ENCODE assay signal across 27 cellular contexts in genomic region chr5:139691275-139691629, GRCh38. TPM values are rescaled to one million over a fixed set of nuclear protein-coding genes. Genes with fewer than 3 reads are reported as not detected.
DNase-seq lines count a peak whose midpoint lies in the region; ATAC-seq, FAIRE-seq and TF ChIP-seq lines count a peak whose summit lies in the region.
"Had no signal": no experiment of that assay in that cellular context is flagged by ENCODE, and none has a peak within 500 bp of the region (broad histone marks: within the 10 kb centered on the region; RNA-seq: fewer than 3 reads in every experiment).

No MANE protein-coding gene starts in this region.

- H3K4me3 ChIP-seq in Caco-2 (ENCODE audit: low read depth, low read length), result no peak overlapping the region
- no peak overlapping the region for H3K4me3 ChIP-seq in K562
- H3K4me3 ChIP-seq in esophagus squamous epithelium, result no peak overlapping the region
- H3K4me3 ChIP-seq: psoas muscle, SJSA1 had no signal

- in situ Hi-C loops in K562 (cut with MboI), result no loop called here

- no peak for TF ChIP-seq EP300 in K562 (IDR thresholded peaks at IDR 0.05; ENCODE audit: low read length)

- H3K79me2 ChIP-seq in K562 (ENCODE audit: control insufficient read depth, insufficient read depth, low read length), result peaks cover 1% of the 10 kb centered on the region; the same call in 2 of the 3 replicates

- H3K4me2 ChIP-seq in K562 (ENCODE audit: insufficient read depth, low read length), result no peak overlapping the region

- TF ChIP-seq POLR2A in K562 (conservative IDR thresholded peaks at IDR 0.05) (no peak), esophagus squamous epithelium (IDR thresholded peaks at IDR 0.05) (no peak)

- peak overlapping the region; percentile 29; the same call in 1 of the 3 replicates for H3K27ac ChIP-seq in K562 (ENCODE audit: extremely low read depth, low read depth, low read length)
- no peak overlapping the region for H3K27ac ChIP-seq in esophagus squamous epithelium
- H3K27ac ChIP-seq: SJSA1 had no signal

- H3K4me3 Mint-ChIP-seq in Caco-2 (ENCODE audit: unreplicated experiment) (no peak overlapping the region), nephron (no peak overlapping the region)
- no peak overlapping the region for H3K4me3 Mint-ChIP-seq in stimulated activated naive B cell treated with anti-CD40 and anti-IgM and Interleukin-4, amounts not matched to agents 10 μg/mL and 1 μg/mL and 100 μg/mL, for 72 hours
- H3K4me3 Mint-ChIP-seq: CD4-positive, alpha-beta T cell; naive thymus-derived CD4-positive, alpha-beta T cell; T-helper 1 cell treated with Interleukin-12 subunit alpha and Interleukin-12 subunit beta and Interleukin-4 antibody, amounts not matched to agents 30 μg/mL and 1 μg/mL, for 36 hours had no signal

- H3K4me1 Mint-ChIP-seq in Caco-2 (ENCODE audit: low read depth, unreplicated experiment), result peaks cover 13% of the 10 kb centered on the region
- peaks cover 69% of the 10 kb centered on the region for H3K4me1 Mint-ChIP-seq in nephron
- peaks cover 34 to 64% of the 10 kb centered on the region in 2 donors for H3K4me1 Mint-ChIP-seq in stimulated activated naive B cell treated with anti-CD40 and anti-IgM and Interleukin-4, amounts not matched to agents 10 μg/mL and 1 μg/mL and 100 μg/mL, for 72 hours

- 73% methylated on average over 1 of the region's 1 CpG for WGBS in K562 (ENCODE audit: insufficient coverage, low coverage, missing lambda C conversion rate)
- WGBS in esophagus squamous epithelium, 2 donors, result 71% methylated on average over 1 of the region's 1 CpG; no CpG with 5 or more reads in 1 of the 2 donors

- no peaks in the 10 kb centered on the region for H4K20me1 ChIP-seq in K562 (replicated peaks; ENCODE audit: control insufficient read depth, insufficient read depth, low read length)

- H3K4me1 ChIP-seq in Caco-2 (peaks cover 24% of the 10 kb centered on the region), K562 (replicated peaks in 1 of 2; ENCODE audit: control insufficient read depth in 2 of 2, insufficient read depth in 2 of 2, low read length in 2 of 2) (peaks cover 46 to 59% of the 10 kb centered on the region in 2 experiments), esophagus squamous epithelium (peaks cover 12 to 50% (median 16%) of the 10 kb centered on the region in 3 donors)

- TF ChIP-seq CTCF in Caco-2 (IDR thresholded peaks at IDR 0.05; ENCODE audit: insufficient read depth in 1 of 2, low read depth in 1 of 2, low read length in 1 of 2, severe bottlenecking in 1 of 2, unreplicated experiment in 1 of 2) (no peak), K562 (IDR thresholded peaks at IDR 0.05 in 2 of 3, conservative IDR thresholded peaks at IDR 0.05 in 1 of 3; ENCODE audit: insufficient read depth in 2 of 3, low read depth in 1 of 3, low read length in 3 of 3) (no peak), nephron (IDR thresholded peaks at IDR 0.05; ENCODE audit: unreplicated experiment in 3 of 3) (no peak), esophagus squamous epithelium (IDR thresholded peaks at IDR 0.05) (no peak)

- H3K27me3 ChIP-seq in Caco-2 (replicated peaks; ENCODE audit: control insufficient read depth, insufficient read depth, low read length) (no peaks in the 10 kb centered on the region), K562 (ENCODE audit: control insufficient read depth in 2 of 2, insufficient read depth in 2 of 2, low read length in 2 of 2) (no peaks in the 10 kb centered on the region; a peak in 1 of 5 replicates), esophagus squamous epithelium (no peaks in the 10 kb centered on the region)
- H3K27me3 ChIP-seq: SJSA1 had no signal

- no peak for FAIRE-seq in K562 (lab: Jason Lieb, UNC)
- FAIRE-seq: frontal cortex, keratinocyte had no signal

- intact Hi-C loops in Caco-2 (cut with micrococcal nuclease; ENCODE audit: unreplicated experiment) (no loop called here), K562 (cut with micrococcal nuclease) (loop anchor here (2.0 to 10.0 kb wide), 4 partner anchors 22 to 269 kb away; partner anchors contain the start of gene UBE2D2), esophagus squamous epithelium (cut with DNase I) (no loop called here)

- TF ChIP-seq RAD21 in K562 (CRISPR knock-in tag; conservative IDR thresholded peaks at IDR 0.05 in 1 of 2, IDR thresholded peaks at IDR 0.05 in 1 of 2), result no peak

- peak overlapping the region; percentile 79 for H3K27ac Mint-ChIP-seq in Caco-2 (ENCODE audit: unreplicated experiment)
- peak overlapping the region; percentile 64 to 94 (median 90) for H3K27ac Mint-ChIP-seq in nephron
- H3K27ac Mint-ChIP-seq in stimulated activated naive B cell treated with anti-CD40 and anti-IgM and Interleukin-4, amounts not matched to agents 10 μg/mL and 1 μg/mL and 100 μg/mL, for 72 hours, result peak overlapping the region; percentile 3
- H3K27ac Mint-ChIP-seq: CD4-positive, alpha-beta T cell; H9; naive thymus-derived CD4-positive, alpha-beta T cell; T-helper 1 cell treated with Interleukin-12 subunit alpha and Interleukin-12 subunit beta and Interleukin-4 antibody, amounts not matched to agents 30 μg/mL and 1 μg/mL, for 36 hours had no signal

- POLR2A ChIA-PET in Caco-2 (lab: Charles Lee), result interaction anchor here (0.6 kb wide), 1 partner anchor 59 kb away, joined by 3 read pairs; no protein-coding TSS in a partner anchor
- POLR2A ChIA-PET in K562 (lab: Yijun Ruan, JAX), result interaction anchor here (0.6 to 1.7 kb wide), 4 partner anchors 8 to 512 kb away, joined by 3 to 8 read pairs (median 3); no protein-coding TSS in a partner anchor

- H3K9me3 Mint-ChIP-seq in Caco-2 (ENCODE audit: unreplicated experiment) (no peaks in the 10 kb centered on the region), nephron (no peaks in the 10 kb centered on the region)
- H3K9me3 Mint-ChIP-seq in stimulated activated naive B cell treated with anti-CD40 and anti-IgM and Interleukin-4, amounts not matched to agents 10 μg/mL and 1 μg/mL and 100 μg/mL, for 72 hours, result no peaks in the 10 kb centered on the region
- H3K9me3 Mint-ChIP-seq: CD4-positive, alpha-beta T cell; H9; T-helper 1 cell treated with Interleukin-12 subunit alpha and Interleukin-12 subunit beta and Interleukin-4 antibody, amounts not matched to agents 30 μg/mL and 1 μg/mL, for 36 hours had no signal

- no peaks in the 10 kb centered on the region for H3K9me1 ChIP-seq in K562 (ENCODE audit: control insufficient read depth, insufficient read depth, low read length)

- no peaks in the 10 kb centered on the region; the same call in 1 of the 2 replicates for H3K36me3 ChIP-seq in Caco-2 (ENCODE audit: control insufficient read depth, insufficient read depth, low read length)
- peaks cover 16% of the 10 kb centered on the region; the same call in 2 of the 3 replicates for H3K36me3 ChIP-seq in K562 (ENCODE audit: control insufficient read depth, insufficient read depth, low read length)
- H3K36me3 ChIP-seq in esophagus squamous epithelium, result no peaks in the 10 kb centered on the region

- BruUV-seq in Caco-2 (replicated peaks; lab: Mats Ljungman, UMichigan) (no TSS peak), K562 (replicated peaks; lab: Mats Ljungman, UMichigan) (no TSS peak)

- H3K9ac ChIP-seq in K562 (ENCODE audit: insufficient read depth in 1 of 2, low read depth in 2 of 2, low read length in 2 of 2), result peak overlapping the region in 1 of 2 experiments; percentile 75; a peak in 1 of 4 replicates

- CTCF ChIA-PET in Caco-2 (lab: Charles Lee), result interaction anchor here (1.2 to 3.4 kb wide), 5 partner anchors 10 to 58 kb away, joined by 3 to 16 read pairs (median 8); no protein-coding TSS in a partner anchor
- CTCF ChIA-PET in K562 (lab: Yijun Ruan, JAX; ENCODE audit: low intra/inter-chr PET ratio), result no interaction called here

- H3K9me3 ChIP-seq in Caco-2 (no peaks in the 10 kb centered on the region), K562 (replicated peaks; ENCODE audit: control insufficient read depth, insufficient read depth, low read depth, low read length) (no peaks in the 10 kb centered on the region), esophagus squamous epithelium (no peaks in the 10 kb centered on the region)
- H3K9me3 ChIP-seq: psoas muscle, SJSA1 had no signal

- peaks cover 42% of the 10 kb centered on the region for H3K36me3 Mint-ChIP-seq in Caco-2 (ENCODE audit: insufficient read depth, unreplicated experiment)
- peaks cover 5% of the 10 kb centered on the region for H3K36me3 Mint-ChIP-seq in nephron (ENCODE audit: low read depth)
- peaks cover 5 to 6% of the 10 kb centered on the region in 2 donors for H3K36me3 Mint-ChIP-seq in stimulated activated naive B cell treated with anti-CD40 and anti-IgM and Interleukin-4, amounts not matched to agents 10 μg/mL and 1 μg/mL and 100 μg/mL, for 72 hours
- H3K36me3 Mint-ChIP-seq: naive thymus-derived CD4-positive, alpha-beta T cell had no signal

- H2AFZ ChIP-seq in K562 (ENCODE audit: low read depth, low read length), result no peak overlapping the region

- H3K27me3 Mint-ChIP-seq in Caco-2 (ENCODE audit: insufficient read depth, unreplicated experiment) (no peaks in the 10 kb centered on the region), nephron (ENCODE audit: low read depth) (peaks cover 6% of the 10 kb centered on the region)
- H3K27me3 Mint-ChIP-seq in stimulated activated naive B cell treated with anti-CD40 and anti-IgM and Interleukin-4, amounts not matched to agents 10 μg/mL and 1 μg/mL and 100 μg/mL, for 72 hours, result no peaks in the 10 kb centered on the region

- ATAC-seq in K562 (no peak), HG03025 (IDR thresholded peaks at IDR 0.05; ENCODE audit: low FRiP score, unreplicated experiment) (no peak), GM19023 (IDR thresholded peaks at IDR 0.05; ENCODE audit: unreplicated experiment) (no peak)
- ATAC-seq in stimulated activated naive B cell treated with anti-CD40 and anti-IgM and Interleukin-4, amounts not matched to agents 10 μg/mL and 1 μg/mL and 100 μg/mL, for 72 hours (replicated peaks), result no peak
- ATAC-seq: naive thymus-derived CD4-positive, alpha-beta T cell; Panc1; psoas muscle had no signal

- DNase-seq in Caco-2, result no peak
- no peak for DNase-seq in K562 (ENCODE audit: extremely low read depth in 1 of 4, low spot score in 3 of 4)
- no peak for DNase-seq in stimulated activated naive B cell treated with anti-CD40 and anti-IgM and Interleukin-4, amounts not matched to agents 10 μg/mL and 1 μg/mL and 100 μg/mL, for 72 hours
- DNase-seq in esophagus squamous epithelium (lab: John Stamatoyannopoulos, UW), result no peak
- no peak for DNase-seq in activated CD8-positive, alpha-beta memory T cell treated with anti-CD3 and anti-CD28 coated beads, Interleukin-2, amount 50 U/mL, for 48 hours
- DNase-seq: activated gamma-delta T cell treated with Interleukin-2 at 50 U/mL for 16 hours; CD4-positive, alpha-beta T cell; central memory CD4-positive, alpha-beta T cell; DND-41; erythroblast; H9; Karpas-422; naive thymus-derived CD4-positive, alpha-beta T cell; NCI-H1092; NCI-H2081; NCI-H446; NK-92 treated with Interleukin-12 subunit alpha and Interleukin-12 subunit beta, amount 100 ng/mL, for 24 hours; psoas muscle; stimulated activated CD4-positive, alpha-beta T cell treated with anti-CD3 and anti-CD28 coated beads, Interleukin-4, amount 100 ng/mL, for 1 hour had no signal

RNA-seq across cellular contexts. Expression of gene CXXC5, which starts 43.1 kb away (rescaled TPM):
- 79.5 and 92.3 TPM in 2 replicates for total RNA-seq in Caco-2 (2022)
- 44.6 and 81.0 TPM in 2 replicates for total RNA-seq in K562 (2011; cell fraction: chromatin; rRNA removed; ENCODE audit: low replicate concordance)
- 52.9 TPM in 2 replicates for total RNA-seq in K562 (2011; cell fraction: nucleolus; rRNA removed)
- 37.8 and 55.7 TPM in 2 replicates for total RNA-seq in K562 (2011; cell fraction: nucleoplasm; rRNA removed)
- total RNA-seq in K562 (2014; rRNA removed), result 121 and 123 TPM in 2 replicates
- 24.1 and 25.8 TPM in 2 replicates for total RNA-seq in K562 (2014; rRNA removed; fragmentation: Illumina TruSeq; extraction: Trizol)
- total RNA-seq in K562 (2015; rRNA removed; fragmentation: Illumina TruSeq; extraction: Trizol), result 40.6 and 45.1 TPM in 2 replicates
- total RNA-seq in K562 (2021), result 79.3 and 87.8 TPM in 2 replicates
- polyA plus RNA-seq in K562 (2011; rRNA removed), result 44.8 and 51.8 TPM in 2 replicates
- polyA plus RNA-seq in K562 (2011; cell fraction: cytosol; rRNA removed), result 47.3 and 134 TPM in 2 replicates
- 34.3 and 47.7 TPM in 2 replicates for polyA plus RNA-seq in K562 (2011; cell fraction: nucleus; rRNA removed)
- polyA plus RNA-seq in K562 (2012), result 63.1 and 65.7 TPM in 2 replicates
- 45.8 and 61.2 TPM in 2 replicates for polyA plus RNA-seq in K562 (2014; fragmentation: Illumina TruSeq; extraction: Trizol)
- 1 to 10 TPM; 1.9 to 4.6 TPM for polyA plus RNA-seq in K562 (2014; fragmentation: Nextera tagmentation; extraction: Ambion mirVana)
- polyA plus RNA-seq in K562 (2014; rRNA removed), result 63.8 and 67.0 TPM in 2 replicates
- polyA minus RNA-seq in K562 (2011; rRNA and poly(A)+ RNA removed), result 27.1 and 39.4 TPM in 2 replicates
- polyA minus RNA-seq in K562 (2011; cell fraction: cytosol; rRNA and poly(A)+ RNA removed), result 47.5 and 54.4 TPM in 2 replicates
- polyA minus RNA-seq in K562 (2011; cell fraction: nucleus; rRNA and poly(A)+ RNA removed), result 29.4 and 36.8 TPM in 2 replicates
- total RNA-seq in esophagus squamous epithelium, result 10 to 100 TPM; 13.9 to 40.4 (median 22.9) TPM

Comparison
In these comparisons a context has a peak if more than half of its experiments do, and no peak if none do; other contexts are left out.
1. H3K27ac Mint-ChIP-seq: peak in every context shown above with its lines; median percentile 90 in nephron; 79 in Caco-2; 3 in stimulated activated naive B cell treated with anti-CD40 and anti-IgM and Interleukin-4, amounts not matched to agents 10 μg/mL and 1 μg/mL and 100 μg/mL, for 72 hours.